Comparison of ENCODE assay signal across 19 cellular contexts in genomic region chr12:26697217-26697616, GRCh38.
"Had no signal": no experiment of that assay in that cellular context is flagged by ENCODE, and none has a peak within 500 bp of the region (broad histone marks: within the 10 kb centered on the region; RNA-seq: fewer than 3 reads in every experiment).

No MANE protein-coding gene starts in this region.

- DNase-seq: activated B cell treated with CpG ODN at 0.5 μM for 24 hours; activated CD4-positive, alpha-beta T cell treated with anti-CD3 and anti-CD28 coated beads for 48 hours; activated CD8-positive, alpha-beta T cell treated with anti-CD3 and anti-CD28 coated beads for 36 hours; activated naive CD4-positive, alpha-beta T cell treated with Interleukin-2 at 50 U/mL for 16 hours; effector memory CD8-positive, alpha-beta T cell; hypothalamus; left ventricle myocardium inferior; natural killer cell; posterior cingulate gyrus; stimulated activated CD4-positive, alpha-beta T cell treated with anti-CD3 and anti-CD28 coated beads, Interleukin-2, amount 100 ng/mL, for 48 hours; stimulated activated naive B cell treated with anti-CD40 and anti-IgM and Interleukin-4, amounts not matched to agents 10 μg/mL and 1 μg/mL and 100 μg/mL, for 72 hours; uterus had no signal

- H3K27me3 ChIP-seq: ascending aorta, neutrophil, tibial nerve, uterus had no signal

- H3K9me3 Mint-ChIP-seq: activated B cell treated with CpG ODN at 0.5 μM for 24 hours; activated CD8-positive, alpha-beta T cell treated with anti-CD3 and anti-CD28 coated beads for 36 hours; central memory CD8-positive, alpha-beta T cell; dendritic cell treated with granulocyte-macrophage colony-stimulating factor and Interleukin-4, amounts not matched to agents 40 ng/mL and 50 ng/mL, for 4 days; effector memory CD8-positive, alpha-beta T cell; natural killer cell had no signal

- H3K27ac Mint-ChIP-seq: activated B cell treated with CpG ODN at 0.5 μM for 24 hours; activated CD8-positive, alpha-beta T cell treated with anti-CD3 and anti-CD28 coated beads for 36 hours; activated T-helper 1 cell treated with anti-CD3 and anti-CD28 coated beads, Interleukin-12 subunit alpha, Interleukin-12 subunit beta, Interleukin-2, Interleukin-4 antibody, amounts not matched to agents 30 ng/mL and 10 ng/mL and 1 ng/mL, durations not matched to agents 14 hours and 24 hours and 36 hours; dendritic cell treated with granulocyte-macrophage colony-stimulating factor and Interleukin-4, amounts not matched to agents 40 ng/mL and 50 ng/mL, for 4 days; memory B cell; stimulated activated naive B cell treated with anti-CD40 and anti-IgM and Interleukin-4, amounts not matched to agents 10 μg/mL and 1 μg/mL and 100 μg/mL, for 72 hours had no signal

- H3K4me1 Mint-ChIP-seq: activated B cell treated with CpG ODN at 0.5 μM for 24 hours; central memory CD8-positive, alpha-beta T cell; stimulated activated naive B cell treated with anti-CD40 and anti-IgM and Interleukin-4, amounts not matched to agents 10 μg/mL and 1 μg/mL and 100 μg/mL, for 72 hours had no signal

- H3K27ac ChIP-seq: ascending aorta, left ventricle myocardium inferior, neutrophil, tibial nerve, uterus had no signal

- H3K4me1 ChIP-seq: ascending aorta, left ventricle myocardium inferior, tibial nerve, uterus had no signal

- H3K27me3 Mint-ChIP-seq: activated B cell treated with CpG ODN at 0.5 μM for 24 hours; activated CD8-positive, alpha-beta T cell treated with anti-CD3 and anti-CD28 coated beads for 36 hours; central memory CD8-positive, alpha-beta T cell; dendritic cell treated with granulocyte-macrophage colony-stimulating factor and Interleukin-4, amounts not matched to agents 40 ng/mL and 50 ng/mL, for 4 days; effector memory CD8-positive, alpha-beta T cell; memory B cell; stimulated activated naive B cell treated with anti-CD40 and anti-IgM and Interleukin-4, amounts not matched to agents 10 μg/mL and 1 μg/mL and 100 μg/mL, for 72 hours had no signal

- H3K9me3 ChIP-seq: ascending aorta, left ventricle myocardium inferior, neutrophil, tibial nerve, uterus had no signal

- H3K36me3 ChIP-seq: tibial nerve, uterus had no signal

- H3K4me3 Mint-ChIP-seq: activated B cell treated with CpG ODN at 0.5 μM for 24 hours; activated CD8-positive, alpha-beta T cell treated with anti-CD3 and anti-CD28 coated beads for 36 hours; activated T-helper 1 cell treated with anti-CD3 and anti-CD28 coated beads, Interleukin-12 subunit alpha, Interleukin-12 subunit beta, Interleukin-2, Interleukin-4 antibody, amounts not matched to agents 30 ng/mL and 10 ng/mL and 1 ng/mL, durations not matched to agents 14 hours and 24 hours and 36 hours; central memory CD8-positive, alpha-beta T cell; dendritic cell treated with granulocyte-macrophage colony-stimulating factor and Interleukin-4, amounts not matched to agents 40 ng/mL and 50 ng/mL, for 4 days; effector memory CD8-positive, alpha-beta T cell; memory B cell; natural killer cell; stimulated activated naive B cell treated with anti-CD40 and anti-IgM and Interleukin-4, amounts not matched to agents 10 μg/mL and 1 μg/mL and 100 μg/mL, for 72 hours had no signal

- H3K4me3 ChIP-seq: ascending aorta, left ventricle myocardium inferior, tibial nerve, uterus had no signal
